ENCODE assay signal across 15 cellular contexts in genomic region chr19:18308948-18309325, GRCh38. TPM values are rescaled to one million over a fixed set of nuclear protein-coding genes. Genes with fewer than 3 reads are reported as not detected.
DNase-seq lines count a peak whose midpoint lies in the region; ATAC-seq, FAIRE-seq and TF ChIP-seq lines count a peak whose summit lies in the region.
"Had no signal": no experiment of that assay in that cellular context is flagged by ENCODE, and none has a peak within 500 bp of the region (broad histone marks: within the 10 kb centered on the region; RNA-seq: fewer than 3 reads in every experiment).

No MANE protein-coding gene starts in this region.

- no peak for ATAC-seq in stimulated activated naive CD8-positive, alpha-beta T cell treated with anti-CD3 and anti-CD28 coated beads, Interleukin-15, amount 100 ng/mL, for 72 hours
- no peak for ATAC-seq in stimulated activated naive CD8-positive, alpha-beta T cell treated with anti-CD3 and anti-CD28 coated beads, Interleukin-15, Interleukin-2, amounts not matched to agents 100 U/mL and 50 U/mL, for 24 hours
- ATAC-seq: Right ventricle myocardium inferior had no signal

- DNase-seq in stimulated activated naive CD8-positive, alpha-beta T cell treated with anti-CD3 and anti-CD28 coated beads, Interleukin-15, amount 100 ng/mL, for 72 hours, result no peak
- no peak for DNase-seq in stimulated activated naive CD8-positive, alpha-beta T cell treated with anti-CD3 and anti-CD28 coated beads, Interleukin-15, Interleukin-2, amounts not matched to agents 100 U/mL and 50 U/mL, for 24 hours
- DNase-seq in activated CD4-positive, alpha-beta memory T cell treated with anti-CD3 and anti-CD28 coated beads for 36 hours, result no peak
- DNase-seq in mesenteric fat pad (ENCODE audit: low spot score), result no peak
- no peak for DNase-seq in HTR-8/SVneo (ENCODE audit: insufficient read length, low spot score)
- no peak for DNase-seq in erythroblast (lab: John Stamatoyannopoulos, UW)
- DNase-seq: BE2C; CD8-positive, alpha-beta memory T cell; Karpas-422; NCI-H1105 treated with DMSO at 0.1 percent for 48 hours; NCI-H187; NCI-H748 treated with DMSO at 0.1 percent for 48 hours had no signal

- CTCF ChIA-PET in activated CD4-positive, alpha-beta memory T cell treated with anti-CD3 and anti-CD28 coated beads for 36 hours (lab: Charles Lee), result interaction anchor here (1.2 to 1.6 kb wide), 2 partner anchors 29 to 30 kb away, joined by 4 to 5 read pairs; no protein-coding TSS in a partner anchor

- peaks cover 20 to 23% (median 23%) of the 10 kb centered on the region in 3 donors for H3K36me3 ChIP-seq in skeletal muscle tissue (ENCODE audit: control insufficient read depth in 3 of 3, insufficient read depth in 3 of 3, low read length in 3 of 3)

- peak overlapping the region; percentile 99 for H3K27ac ChIP-seq in skeletal muscle tissue (ENCODE audit: low read depth, low read length)

- H3K9me3 ChIP-seq in skeletal muscle tissue (ENCODE audit: control insufficient read depth in 3 of 3, low read length in 3 of 3), result no peaks in the 10 kb centered on the region
- H3K9me3 ChIP-seq: BE2C, HAP-1 had no signal

- peaks cover 22 to 54% (median 49%) of the 10 kb centered on the region in 3 donors for H3K4me1 ChIP-seq in skeletal muscle tissue (ENCODE audit: control insufficient read depth in 3 of 3, insufficient read depth in 3 of 3, low read length in 3 of 3)

- intact Hi-C loops in activated CD4-positive, alpha-beta memory T cell treated with anti-CD3 and anti-CD28 coated beads for 36 hours (cut with micrococcal nuclease), result no loop called here

- H3K4me3 Mint-ChIP-seq in stimulated activated naive CD8-positive, alpha-beta T cell treated with anti-CD3 and anti-CD28 coated beads, Interleukin-15, amount 100 ng/mL, for 72 hours, result no peak overlapping the region
- H3K4me3 Mint-ChIP-seq in activated CD4-positive, alpha-beta memory T cell treated with anti-CD3 and anti-CD28 coated beads for 36 hours, result no peak overlapping the region
- H3K4me3 Mint-ChIP-seq: CD8-positive, alpha-beta memory T cell had no signal

- no peak for FAIRE-seq in HTR-8/SVneo (lab: Jason Lieb, UNC)

- peaks cover 46% of the 10 kb centered on the region for H3K36me3 Mint-ChIP-seq in activated CD4-positive, alpha-beta memory T cell treated with anti-CD3 and anti-CD28 coated beads for 36 hours

- POLR2A ChIA-PET in activated CD4-positive, alpha-beta memory T cell treated with anti-CD3 and anti-CD28 coated beads for 36 hours (lab: Charles Lee), result interaction anchor here (1.0 to 2.7 kb wide), 2 partner anchors 9 to 29 kb away, joined by 3 to 25 read pairs; partner anchors contain the start of gene JUND

- H3K9ac ChIP-seq in skeletal muscle tissue (ENCODE audit: low read depth in 1 of 3, low read length in 3 of 3), result peak overlapping the region in 2 of 3 donors; percentile 45 to 79

- H3K27ac Mint-ChIP-seq in stimulated activated naive CD8-positive, alpha-beta T cell treated with anti-CD3 and anti-CD28 coated beads, Interleukin-15, amount 100 ng/mL, for 72 hours, result peak overlapping the region; percentile 80
- peak overlapping the region; percentile 51 for H3K27ac Mint-ChIP-seq in activated CD4-positive, alpha-beta memory T cell treated with anti-CD3 and anti-CD28 coated beads for 36 hours
- H3K27ac Mint-ChIP-seq: CD8-positive, alpha-beta memory T cell had no signal

- TF ChIP-seq POLR2A in erythroblast (IDR thresholded peaks at IDR 0.05; ENCODE audit: low read length), result no peak

- peaks cover 83% of the 10 kb centered on the region for H3K4me1 Mint-ChIP-seq in stimulated activated naive CD8-positive, alpha-beta T cell treated with anti-CD3 and anti-CD28 coated beads, Interleukin-15, amount 100 ng/mL, for 72 hours
- H3K4me1 Mint-ChIP-seq in activated CD4-positive, alpha-beta memory T cell treated with anti-CD3 and anti-CD28 coated beads for 36 hours (ENCODE audit: low read depth), result peaks cover 28% of the 10 kb centered on the region

- H3K27me3 Mint-ChIP-seq in stimulated activated naive CD8-positive, alpha-beta T cell treated with anti-CD3 and anti-CD28 coated beads, Interleukin-15, amount 100 ng/mL, for 72 hours, result no peaks in the 10 kb centered on the region
- H3K27me3 Mint-ChIP-seq in activated CD4-positive, alpha-beta memory T cell treated with anti-CD3 and anti-CD28 coated beads for 36 hours, result no peaks in the 10 kb centered on the region
- H3K27me3 Mint-ChIP-seq: CD8-positive, alpha-beta memory T cell had no signal

- H3K9me3 Mint-ChIP-seq in stimulated activated naive CD8-positive, alpha-beta T cell treated with anti-CD3 and anti-CD28 coated beads, Interleukin-15, amount 100 ng/mL, for 72 hours, result peaks cover 0 to 7% of the 10 kb centered on the region in 2 donors
- H3K9me3 Mint-ChIP-seq in activated CD4-positive, alpha-beta memory T cell treated with anti-CD3 and anti-CD28 coated beads for 36 hours, result no peaks in the 10 kb centered on the region
- H3K9me3 Mint-ChIP-seq: CD8-positive, alpha-beta memory T cell had no signal

- H3K4me3 ChIP-seq in skeletal muscle tissue (ENCODE audit: low read length in 3 of 3), result no peak overlapping the region
- H3K4me3 ChIP-seq: HAP-1 had no signal

- no peaks in the 10 kb centered on the region for H3K27me3 ChIP-seq in skeletal muscle tissue (ENCODE audit: control insufficient read depth in 3 of 3, insufficient read depth in 3 of 3, low read length in 3 of 3)
- H3K27me3 ChIP-seq: BE2C had no signal

RNA-seq across cellular contexts. Expression of gene LSM4, which starts 13.9 kb away (rescaled TPM):
- 100 to 1,000 TPM; 356 to 361 TPM for total RNA-seq in activated CD4-positive, alpha-beta memory T cell treated with anti-CD3 and anti-CD28 coated beads for 36 hours
- total RNA-seq in skeletal muscle tissue, result 119 TPM
- 68.4 TPM for total RNA-seq in mesenteric fat pad

RNA-seq across cellular contexts. Expression of gene JUND, which starts 27.5 kb away (rescaled TPM):
- 100 to 1,000 TPM; 232 to 236 TPM for total RNA-seq in activated CD4-positive, alpha-beta memory T cell treated with anti-CD3 and anti-CD28 coated beads for 36 hours
- total RNA-seq in skeletal muscle tissue (111 TPM), mesenteric fat pad (320 TPM)

RNA-seq across cellular contexts. Expression of gene PGPEP1, which starts 31.5 kb away (rescaled TPM):
- 10 to 100 TPM; 29.0 to 30.8 TPM for total RNA-seq in activated CD4-positive, alpha-beta memory T cell treated with anti-CD3 and anti-CD28 coated beads for 36 hours
- total RNA-seq in skeletal muscle tissue (10.4 TPM), mesenteric fat pad (48.7 TPM)

RNA-seq across cellular contexts. Expression of gene IQCN, which starts 34.7 kb away (rescaled TPM):
- total RNA-seq in activated CD4-positive, alpha-beta memory T cell treated with anti-CD3 and anti-CD28 coated beads for 36 hours, result under 1 TPM; 0.36 to 0.39 TPM
- 0.52 TPM for total RNA-seq in skeletal muscle tissue
- total RNA-seq in mesenteric fat pad, result 2.8 TPM
